ENCODE assay signal across 21 cellular contexts in genomic region chr18:69259282-69259681, GRCh38.
"Had no signal": no experiment of that assay in that cellular context is flagged by ENCODE, and none has a peak within 500 bp of the region (broad histone marks: within the 10 kb centered on the region; RNA-seq: fewer than 3 reads in every experiment).

No MANE protein-coding gene starts in this region.

- H3K36me3 Mint-ChIP-seq: mesothelial cell of epicardium; naive thymus-derived CD4-positive, alpha-beta T cell; stimulated activated memory B cell treated with anti-CD40 and anti-IgM and Interleukin-4, amounts not matched to agents 10 μg/mL and 1 μg/mL and 100 μg/mL, for 72 hours had no signal

- DNase-seq: kidney glomerular epithelial cell; left ventricle myocardium inferior; mesendoderm; naive thymus-derived CD4-positive, alpha-beta T cell; ovary; right lobe of liver; stimulated activated CD4-positive, alpha-beta T cell treated with anti-CD3 and anti-CD28 coated beads, Interleukin-1b, Interleukin-23, amount 100 ng/mL, for 48 hours; stimulated activated CD4-positive, alpha-beta T cell treated with anti-CD3 and anti-CD28 coated beads, Interleukin-2, amount 100 ng/mL, for 48 hours; stimulated activated CD4-positive, alpha-beta T cell treated with anti-CD3 and anti-CD28 coated beads, Interleukin-4, amount 100 ng/mL, for 4 hours; stimulated activated CD8-positive, alpha-beta memory T cell treated with anti-CD3 and anti-CD28 coated beads, Interleukin-4, amount 100 ng/mL, for 48 hours; stimulated activated naive CD4-positive, alpha-beta T cell treated with Interleukin-2 at 50 U/mL for 16 hours; stimulated activated naive CD8-positive, alpha-beta T cell treated with anti-CD3 and anti-CD28 coated beads, Interleukin-15, amount 100 ng/mL, for 72 hours; substantia nigra; testis; thyroid gland; transverse colon; upper lobe of left lung had no signal

- H3K27ac Mint-ChIP-seq: mesothelial cell of epicardium; naive thymus-derived CD4-positive, alpha-beta T cell; natural killer cell treated with Interleukin-12 subunit alpha and Interleukin-12 subunit beta and Interleukin-15 and Interleukin-18, amount 100 ng/mL, for 72 hours; progenitor cell of endocrine pancreas; stimulated activated memory B cell treated with anti-CD40 and anti-IgM and Interleukin-4, amounts not matched to agents 10 μg/mL and 1 μg/mL and 100 μg/mL, for 72 hours; stimulated activated naive CD8-positive, alpha-beta T cell treated with anti-CD3 and anti-CD28 coated beads, Interleukin-15, amount 100 ng/mL, for 72 hours had no signal

- H3K9me3 Mint-ChIP-seq: stimulated activated memory B cell treated with anti-CD40 and anti-IgM and Interleukin-4, amounts not matched to agents 10 μg/mL and 1 μg/mL and 100 μg/mL, for 72 hours; stimulated activated naive CD8-positive, alpha-beta T cell treated with anti-CD3 and anti-CD28 coated beads, Interleukin-15, amount 100 ng/mL, for 72 hours had no signal

- H3K4me3 Mint-ChIP-seq: mesothelial cell of epicardium; naive thymus-derived CD4-positive, alpha-beta T cell; natural killer cell treated with Interleukin-12 subunit alpha and Interleukin-12 subunit beta and Interleukin-15 and Interleukin-18, amount 100 ng/mL, for 72 hours; stimulated activated memory B cell treated with anti-CD40 and anti-IgM and Interleukin-4, amounts not matched to agents 10 μg/mL and 1 μg/mL and 100 μg/mL, for 72 hours; stimulated activated naive CD8-positive, alpha-beta T cell treated with anti-CD3 and anti-CD28 coated beads, Interleukin-15, amount 100 ng/mL, for 72 hours had no signal

- H3K27me3 Mint-ChIP-seq: natural killer cell treated with Interleukin-12 subunit alpha and Interleukin-12 subunit beta and Interleukin-15 and Interleukin-18, amount 100 ng/mL, for 72 hours; progenitor cell of endocrine pancreas; stimulated activated memory B cell treated with anti-CD40 and anti-IgM and Interleukin-4, amounts not matched to agents 10 μg/mL and 1 μg/mL and 100 μg/mL, for 72 hours; stimulated activated naive CD8-positive, alpha-beta T cell treated with anti-CD3 and anti-CD28 coated beads, Interleukin-15, amount 100 ng/mL, for 72 hours had no signal

- ATAC-seq: naive thymus-derived CD4-positive, alpha-beta T cell; natural killer cell treated with Interleukin-12 subunit alpha and Interleukin-12 subunit beta and Interleukin-15 and Interleukin-18, amount 100 ng/mL, for 72 hours; right lobe of liver; stimulated activated memory B cell treated with anti-CD40 and anti-IgM and Interleukin-4, amounts not matched to agents 10 μg/mL and 1 μg/mL and 100 μg/mL, for 72 hours; stimulated activated naive CD8-positive, alpha-beta T cell treated with anti-CD3 and anti-CD28 coated beads, Interleukin-15, amount 100 ng/mL, for 72 hours had no signal

- H3K4me1 Mint-ChIP-seq: mesothelial cell of epicardium; naive thymus-derived CD4-positive, alpha-beta T cell; stimulated activated memory B cell treated with anti-CD40 and anti-IgM and Interleukin-4, amounts not matched to agents 10 μg/mL and 1 μg/mL and 100 μg/mL, for 72 hours; stimulated activated naive CD8-positive, alpha-beta T cell treated with anti-CD3 and anti-CD28 coated beads, Interleukin-15, amount 100 ng/mL, for 72 hours had no signal
